Comparison of ENCODE assay signal across 1 cellular context in the genomic region with DNA sequence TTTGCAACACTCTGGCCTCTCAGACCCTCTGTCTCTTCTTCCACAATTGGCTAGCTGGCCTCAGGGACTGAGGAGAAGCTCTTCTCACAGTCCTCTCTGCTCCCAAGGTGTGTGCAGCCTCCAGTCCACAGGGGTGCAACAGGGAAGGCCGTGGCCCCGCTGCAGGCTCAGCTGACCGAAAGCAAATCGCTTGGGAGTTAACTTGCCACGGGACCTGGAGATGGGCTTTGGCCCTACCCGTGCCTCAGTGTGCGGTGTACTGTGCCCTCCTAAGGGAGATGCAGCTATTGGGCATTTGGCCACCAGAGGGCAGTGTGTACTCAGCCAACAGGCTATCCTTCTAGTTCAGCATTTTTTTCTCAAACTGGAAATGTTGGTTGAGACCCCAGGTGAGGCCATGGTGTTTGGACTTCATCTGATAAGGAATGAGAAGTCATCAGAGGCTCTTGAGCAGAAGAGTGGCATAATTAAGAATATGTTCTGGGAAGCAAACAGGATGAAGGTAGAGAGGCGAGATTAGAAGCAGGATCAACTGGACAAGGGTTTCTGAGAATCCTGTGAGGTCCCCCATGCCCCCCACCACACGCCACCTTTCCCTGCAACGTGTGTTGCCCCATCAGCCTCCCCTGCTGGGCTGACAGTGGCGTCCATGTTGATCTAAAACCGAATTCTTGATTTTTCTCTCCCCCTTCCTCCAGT.
TF ChIP-seq lines count a peak whose summit lies in the region.

No MANE protein-coding gene starts in this region.

TF ChIP-seq in GM23338, 12 proteins besides CTCF, POLR2A, EP300 and RAD21 (continued from another document):
- TF ChIP-seq, protein P1, sequence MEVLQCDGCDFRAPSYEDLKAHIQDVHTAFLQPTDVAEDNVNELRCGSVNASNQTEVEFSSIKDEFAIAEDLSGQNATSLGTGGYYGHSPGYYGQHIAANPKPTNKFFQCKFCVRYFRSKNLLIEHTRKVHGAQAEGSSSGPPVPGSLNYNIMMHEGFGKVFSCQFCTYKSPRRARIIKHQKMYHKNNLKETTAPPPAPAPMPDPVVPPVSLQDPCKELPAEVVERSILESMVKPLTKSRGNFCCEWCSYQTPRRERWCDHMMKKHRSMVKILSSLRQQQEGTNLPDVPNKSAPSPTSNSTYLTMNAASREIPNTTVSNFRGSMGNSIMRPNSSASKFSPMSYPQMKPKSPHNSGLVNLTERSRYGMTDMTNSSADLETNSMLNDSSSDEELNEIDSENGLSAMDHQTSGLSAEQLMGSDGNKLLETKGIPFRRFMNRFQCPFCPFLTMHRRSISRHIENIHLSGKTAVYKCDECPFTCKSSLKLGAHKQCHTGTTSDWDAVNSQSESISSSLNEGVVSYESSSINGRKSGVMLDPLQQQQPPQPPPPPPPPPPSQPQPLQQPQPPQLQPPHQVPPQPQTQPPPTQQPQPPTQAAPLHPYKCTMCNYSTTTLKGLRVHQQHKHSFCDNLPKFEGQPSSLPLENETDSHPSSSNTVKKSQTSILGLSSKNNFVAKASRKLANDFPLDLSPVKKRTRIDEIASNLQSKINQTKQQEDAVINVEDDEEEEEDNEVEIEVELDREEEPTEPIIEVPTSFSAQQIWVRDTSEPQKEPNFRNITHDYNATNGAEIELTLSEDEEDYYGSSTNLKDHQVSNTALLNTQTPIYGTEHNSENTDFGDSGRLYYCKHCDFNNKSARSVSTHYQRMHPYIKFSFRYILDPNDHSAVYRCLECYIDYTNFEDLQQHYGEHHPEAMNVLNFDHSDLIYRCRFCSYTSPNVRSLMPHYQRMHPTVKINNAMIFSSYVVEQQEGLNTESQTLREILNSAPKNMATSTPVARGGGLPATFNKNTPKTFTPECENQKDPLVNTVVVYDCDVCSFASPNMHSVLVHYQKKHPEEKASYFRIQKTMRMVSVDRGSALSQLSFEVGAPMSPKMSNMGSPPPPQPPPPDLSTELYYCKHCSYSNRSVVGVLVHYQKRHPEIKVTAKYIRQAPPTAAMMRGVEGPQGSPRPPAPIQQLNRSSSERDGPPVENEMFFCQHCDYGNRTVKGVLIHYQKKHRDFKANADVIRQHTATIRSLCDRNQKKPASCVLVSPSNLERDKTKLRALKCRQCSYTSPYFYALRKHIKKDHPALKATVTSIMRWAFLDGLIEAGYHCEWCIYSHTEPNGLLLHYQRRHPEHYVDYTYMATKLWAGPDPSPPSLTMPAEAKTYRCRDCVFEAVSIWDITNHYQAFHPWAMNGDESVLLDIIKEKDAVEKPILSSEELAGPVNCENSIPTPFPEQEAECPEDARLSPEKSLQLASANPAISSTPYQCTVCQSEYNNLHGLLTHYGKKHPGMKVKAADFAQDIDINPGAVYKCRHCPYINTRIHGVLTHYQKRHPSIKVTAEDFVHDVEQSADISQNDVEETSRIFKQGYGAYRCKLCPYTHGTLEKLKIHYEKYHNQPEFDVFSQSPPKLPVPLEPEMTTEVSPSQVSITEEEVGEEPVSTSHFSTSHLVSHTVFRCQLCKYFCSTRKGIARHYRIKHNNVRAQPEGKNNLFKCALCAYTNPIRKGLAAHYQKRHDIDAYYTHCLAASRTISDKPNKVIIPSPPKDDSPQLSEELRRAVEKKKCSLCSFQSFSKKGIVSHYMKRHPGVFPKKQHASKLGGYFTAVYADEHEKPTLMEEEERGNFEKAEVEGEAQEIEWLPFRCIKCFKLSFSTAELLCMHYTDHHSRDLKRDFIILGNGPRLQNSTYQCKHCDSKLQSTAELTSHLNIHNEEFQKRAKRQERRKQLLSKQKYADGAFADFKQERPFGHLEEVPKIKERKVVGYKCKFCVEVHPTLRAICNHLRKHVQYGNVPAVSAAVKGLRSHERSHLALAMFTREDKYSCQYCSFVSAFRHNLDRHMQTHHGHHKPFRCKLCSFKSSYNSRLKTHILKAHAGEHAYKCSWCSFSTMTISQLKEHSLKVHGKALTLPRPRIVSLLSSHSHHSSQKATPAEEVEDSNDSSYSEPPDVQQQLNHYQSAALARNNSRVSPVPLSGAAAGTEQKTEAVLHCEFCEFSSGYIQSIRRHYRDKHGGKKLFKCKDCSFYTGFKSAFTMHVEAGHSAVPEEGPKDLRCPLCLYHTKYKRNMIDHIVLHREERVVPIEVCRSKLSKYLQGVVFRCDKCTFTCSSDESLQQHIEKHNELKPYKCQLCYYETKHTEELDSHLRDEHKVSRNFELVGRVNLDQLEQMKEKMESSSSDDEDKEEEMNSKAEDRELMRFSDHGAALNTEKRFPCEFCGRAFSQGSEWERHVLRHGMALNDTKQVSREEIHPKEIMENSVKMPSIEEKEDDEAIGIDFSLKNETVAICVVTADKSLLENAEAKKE (CRISPR knock-in tag; IDR thresholded peaks at IDR 0.05), result 0 out of 2 replicates have a peak, but pooled peaks have one; percentile 38
- TF ChIP-seq JUNB (IDR thresholded peaks at IDR 0.05; ENCODE audit: unreplicated experiment), result no peak
